Comparison of ENCODE assay signal across 1 cellular context in genomic region chr5:83124593-83124992, GRCh38.
A peak's percentile ranks its signal among the peaks of the same experiment; 100 is the strongest.
TF ChIP-seq lines count a peak whose summit lies in the region.

No MANE protein-coding gene starts in this region.

TF ChIP-seq in HepG2, 621 proteins besides CTCF, POLR2A, EP300 and RAD21 (continued from another document and continues in another):
- TF ChIP-seq PATZ1 (CRISPR knock-in tag; IDR thresholded peaks at IDR 0.05) (peak; percentile 68; the same call in 1 of the 2 replicates), GATAD1 (CRISPR knock-in tag; IDR thresholded peaks at IDR 0.05) (peak; percentile 48; the same call in 1 of the 2 replicates), ZNF20 (CRISPR knock-in tag; IDR thresholded peaks at IDR 0.05) (no peak), ZNF780A (CRISPR knock-in tag; IDR thresholded peaks at IDR 0.05) (0 out of 2 replicates have a peak, but pooled peaks have one; percentile 42), ZBTB34 (CRISPR knock-in tag; IDR thresholded peaks at IDR 0.05) (peak; percentile 60; the same call in 1 of the 2 replicates), ZNF776 (CRISPR knock-in tag; IDR thresholded peaks at IDR 0.05) (no peak), TCF7 (IDR thresholded peaks at IDR 0.05; ENCODE audit: low read depth) (peak; percentile 86), MEF2D (CRISPR knock-in tag; IDR thresholded peaks at IDR 0.05) (peak; percentile 96), ZNF878 (CRISPR knock-in tag; IDR thresholded peaks at IDR 0.05) (peak; percentile 87; the same call in 1 of the 2 replicates), ZNF354B (CRISPR knock-in tag; IDR thresholded peaks at IDR 0.05) (no peak), IKZF5 (CRISPR knock-in tag; IDR thresholded peaks at IDR 0.05) (peak; percentile 76; the same call in 1 of the 2 replicates), SKIL (CRISPR knock-in tag; IDR thresholded peaks at IDR 0.05; ENCODE audit: borderline replicate concordance) (peak; percentile 78), ZNF850 (CRISPR knock-in tag; conservative IDR thresholded peaks at IDR 0.05) (no peak), ZBTB20 (CRISPR knock-in tag; IDR thresholded peaks at IDR 0.05; ENCODE audit: borderline replicate concordance, low read depth) (peak; percentile 98), JDP2 (CRISPR knock-in tag; IDR thresholded peaks at IDR 0.05; ENCODE audit: borderline replicate concordance) (no peak), HMGXB3 (CRISPR knock-in tag; IDR thresholded peaks at IDR 0.05; ENCODE audit: borderline replicate concordance) (no peak), SRF (IDR thresholded peaks at IDR 0.05; ENCODE audit: low read depth, low read length) (peak; percentile 81), MED13 (CRISPR knock-in tag; IDR thresholded peaks at IDR 0.05) (no peak), RERE (CRISPR knock-in tag; IDR thresholded peaks at IDR 0.05; ENCODE audit: low read depth) (peak; percentile 99), FOSL2 (CRISPR knock-in tag; IDR thresholded peaks at IDR 0.05) (peak; percentile 87), GATAD2A (CRISPR knock-in tag; IDR thresholded peaks at IDR 0.05) (peak; percentile 96), ZBTB33 (CRISPR knock-in tag; IDR thresholded peaks at IDR 0.05) (no peak), CEBPB (IDR thresholded peaks at IDR 0.05; ENCODE audit: borderline replicate concordance, low read depth, low read length) (peak; percentile 98), POGK (CRISPR knock-in tag; conservative IDR thresholded peaks at IDR 0.05) (peak; percentile 66; the same call in 1 of the 2 replicates), SKI (IDR thresholded peaks at IDR 0.05; ENCODE audit: partially characterized antibody) (peak; percentile 96), HNF4G (IDR thresholded peaks at IDR 0.05; ENCODE audit: borderline replicate concordance, low read depth, low read length) (peak; percentile 65), HNF4G (CRISPR knock-in tag; IDR thresholded peaks at IDR 0.05; ENCODE audit: borderline replicate concordance, low read depth) (no peak), E2F1 (CRISPR knock-in tag; IDR thresholded peaks at IDR 0.05) (no peak), CREM (IDR thresholded peaks at IDR 0.05) (peak; percentile 82), CREM (CRISPR knock-in tag; IDR thresholded peaks at IDR 0.05) (no peak), ZFP36 (IDR thresholded peaks at IDR 0.05; ENCODE audit: borderline replicate concordance, low read depth, low read length, partially characterized antibody) (peak; percentile 83)
